8 cellular contexts compared by ENCODE assay signal in genomic region chr9:131642496-131643083, GRCh38.
DNase-seq lines count a peak whose midpoint lies in the region; ATAC-seq lines count a peak whose summit lies in the region.

No MANE protein-coding gene starts in this region.

- peak overlapping the region; percentile 84 for H3K27ac Mint-ChIP-seq in central memory CD8-positive, alpha-beta T cell (ENCODE audit: low read depth)

- no peaks in the 10 kb centered on the region for H3K9me3 Mint-ChIP-seq in central memory CD8-positive, alpha-beta T cell

- H3K4me1 Mint-ChIP-seq in central memory CD8-positive, alpha-beta T cell = peaks cover 32% of the 10 kb centered on the region

- no peak overlapping the region for H3K4me3 Mint-ChIP-seq in central memory CD8-positive, alpha-beta T cell

- DNase-seq in activated CD4-positive, CD25-positive, alpha-beta regulatory T cell (lab: John Stamatoyannopoulos, UW) = no peak
- no peak for DNase-seq in central memory CD8-positive, alpha-beta T cell (ENCODE audit: low spot score in 2 of 2)
- peak; percentile 52 for DNase-seq in stimulated activated naive CD8-positive, alpha-beta T cell treated with anti-CD3 and anti-CD28 coated beads, Interleukin-15, Interleukin-2, amounts not matched to agents 100 U/mL and 50 U/mL, for 24 hours
- no peak for DNase-seq in NCI-H1436 treated with DMSO at 0.1 percent for 48 hours (lab: John Stamatoyannopoulos, UW)
- no peak for DNase-seq in NOMO-1 (lab: John Stamatoyannopoulos, UW; ENCODE audit: unreplicated experiment in 2 of 2)
- DNase-seq in SIG-M5 treated with dmso at 0.1 percent for 504 hours (lab: John Stamatoyannopoulos, UW; ENCODE audit: unreplicated experiment) = no peak

- H3K27me3 Mint-ChIP-seq in central memory CD8-positive, alpha-beta T cell = no peaks in the 10 kb centered on the region

- H3K36me3 Mint-ChIP-seq in central memory CD8-positive, alpha-beta T cell (ENCODE audit: insufficient read depth) = peaks cover 22% of the 10 kb centered on the region

- peak; percentile 90 to 93 for ATAC-seq in activated CD4-positive, CD25-positive, alpha-beta regulatory T cell treated with anti-CD3 and anti-CD28 coated beads, Interleukin-2, amount 50 U/mL, for 24 hours
- ATAC-seq in HG03280 (IDR thresholded peaks at IDR 0.05; ENCODE audit: unreplicated experiment) = peak; percentile 64
- ATAC-seq in central memory CD8-positive, alpha-beta T cell (replicated peaks; ENCODE audit: extremely low read depth, poor library complexity, severe bottlenecking) = no peak
- peak; percentile 83 for ATAC-seq in stimulated activated naive CD8-positive, alpha-beta T cell treated with anti-CD3 and anti-CD28 coated beads, Interleukin-15, Interleukin-2, amounts not matched to agents 100 U/mL and 50 U/mL, for 24 hours
